1 cellular context compared by ENCODE assay signal in the genomic region with DNA sequence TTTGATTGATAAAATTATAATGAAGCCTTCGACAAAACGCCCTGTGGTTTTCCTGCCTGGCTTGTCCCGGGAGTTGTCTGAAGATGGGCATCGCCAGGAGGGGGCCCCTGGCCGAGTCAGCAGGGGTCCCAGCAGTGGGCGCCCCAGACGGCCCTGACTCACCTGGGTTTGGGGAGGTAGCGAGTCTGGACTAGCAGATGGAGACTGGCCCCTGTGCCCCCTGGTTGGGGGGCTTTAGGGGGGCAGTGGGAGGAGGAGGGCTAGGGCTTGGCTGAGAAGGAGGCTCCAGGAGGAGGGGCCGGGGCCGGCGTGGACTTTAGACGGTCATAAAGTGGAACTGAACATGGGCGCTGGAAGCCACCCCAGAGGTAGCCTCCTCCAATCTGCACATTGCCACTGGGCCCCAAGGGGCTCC.
TF ChIP-seq lines count a peak whose summit lies in the region.

No MANE protein-coding gene starts in this region.

TF ChIP-seq in GM23338, 12 proteins besides CTCF, POLR2A, EP300 and RAD21 (continued from another document):
- no peak for TF ChIP-seq JUNB (IDR thresholded peaks at IDR 0.05; ENCODE audit: unreplicated experiment)
- TF ChIP-seq, protein P1, sequence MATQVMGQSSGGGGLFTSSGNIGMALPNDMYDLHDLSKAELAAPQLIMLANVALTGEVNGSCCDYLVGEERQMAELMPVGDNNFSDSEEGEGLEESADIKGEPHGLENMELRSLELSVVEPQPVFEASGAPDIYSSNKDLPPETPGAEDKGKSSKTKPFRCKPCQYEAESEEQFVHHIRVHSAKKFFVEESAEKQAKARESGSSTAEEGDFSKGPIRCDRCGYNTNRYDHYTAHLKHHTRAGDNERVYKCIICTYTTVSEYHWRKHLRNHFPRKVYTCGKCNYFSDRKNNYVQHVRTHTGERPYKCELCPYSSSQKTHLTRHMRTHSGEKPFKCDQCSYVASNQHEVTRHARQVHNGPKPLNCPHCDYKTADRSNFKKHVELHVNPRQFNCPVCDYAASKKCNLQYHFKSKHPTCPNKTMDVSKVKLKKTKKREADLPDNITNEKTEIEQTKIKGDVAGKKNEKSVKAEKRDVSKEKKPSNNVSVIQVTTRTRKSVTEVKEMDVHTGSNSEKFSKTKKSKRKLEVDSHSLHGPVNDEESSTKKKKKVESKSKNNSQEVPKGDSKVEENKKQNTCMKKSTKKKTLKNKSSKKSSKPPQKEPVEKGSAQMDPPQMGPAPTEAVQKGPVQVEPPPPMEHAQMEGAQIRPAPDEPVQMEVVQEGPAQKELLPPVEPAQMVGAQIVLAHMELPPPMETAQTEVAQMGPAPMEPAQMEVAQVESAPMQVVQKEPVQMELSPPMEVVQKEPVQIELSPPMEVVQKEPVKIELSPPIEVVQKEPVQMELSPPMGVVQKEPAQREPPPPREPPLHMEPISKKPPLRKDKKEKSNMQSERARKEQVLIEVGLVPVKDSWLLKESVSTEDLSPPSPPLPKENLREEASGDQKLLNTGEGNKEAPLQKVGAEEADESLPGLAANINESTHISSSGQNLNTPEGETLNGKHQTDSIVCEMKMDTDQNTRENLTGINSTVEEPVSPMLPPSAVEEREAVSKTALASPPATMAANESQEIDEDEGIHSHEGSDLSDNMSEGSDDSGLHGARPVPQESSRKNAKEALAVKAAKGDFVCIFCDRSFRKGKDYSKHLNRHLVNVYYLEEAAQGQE (IDR thresholded peaks at IDR 0.05; ENCODE audit: unreplicated experiment): no peak
